ENCODE assay signal across 7 cellular contexts in genomic region chr9:38065369-38066075, GRCh38. TPM values are rescaled to one million over a fixed set of nuclear protein-coding genes. Genes with fewer than 3 reads are reported as not detected.
DNase-seq lines count a peak whose midpoint lies in the region; ATAC-seq and TF ChIP-seq lines count a peak whose summit lies in the region.

No MANE protein-coding gene starts in this region.

- peak; percentile 35 for ATAC-seq in GM19455 (IDR thresholded peaks at IDR 0.05; ENCODE audit: unreplicated experiment)
- ATAC-seq in HG03342 (IDR thresholded peaks at IDR 0.05; ENCODE audit: unreplicated experiment) = peak; percentile 41

- H3K4me1 ChIP-seq in esophagus muscularis mucosa (peaks cover 74 to 86% (median 82%) of the 10 kb centered on the region in 4 donors), subcutaneous abdominal adipose tissue (ENCODE audit: control insufficient read depth in 5 of 5, insufficient read depth in 5 of 5, low read length in 5 of 5) (peaks cover 3 to 85% (median 62%) of the 10 kb centered on the region in 5 donors)

- intact Hi-C loops in esophagus muscularis mucosa (cut with DNase I) = loop anchor here (5.0 kb wide), 1 partner anchor 38 kb away; no protein-coding TSS in a partner anchor

- H3K27me3 ChIP-seq in esophagus muscularis mucosa = peaks cover 0 to 4% (median 0%) of the 10 kb centered on the region in 4 donors
- H3K27me3 ChIP-seq in subcutaneous abdominal adipose tissue (ENCODE audit: control insufficient read depth in 5 of 5, insufficient read depth in 4 of 5, low read length in 5 of 5) = no peaks in the 10 kb centered on the region

- no peak for TF ChIP-seq POLR2A in esophagus muscularis mucosa (IDR thresholded peaks at IDR 0.05; ENCODE audit: low read depth)

- peaks cover 0 to 3% (median 0%) of the 10 kb centered on the region in 4 donors for H3K36me3 ChIP-seq in esophagus muscularis mucosa
- no peaks in the 10 kb centered on the region for H3K36me3 ChIP-seq in subcutaneous abdominal adipose tissue (ENCODE audit: control insufficient read depth in 5 of 5, insufficient read depth in 5 of 5, low read length in 5 of 5)

- DNase-seq in esophagus muscularis mucosa (ENCODE audit: extremely low spot score) = no peak
- no peak for DNase-seq in cortex of kidney (lab: John Stamatoyannopoulos, UW)
- DNase-seq in Ammon's horn (ENCODE audit: low spot score) = no peak
- DNase-seq in GOT3 (lab: John Stamatoyannopoulos, UW) = no peak

- peak overlapping the region in 2 of 5 donors; percentile 35 to 66 for H3K9ac ChIP-seq in subcutaneous abdominal adipose tissue (ENCODE audit: low read length in 5 of 5)

- H3K9me3 ChIP-seq in esophagus muscularis mucosa = no peaks in the 10 kb centered on the region
- H3K9me3 ChIP-seq in subcutaneous abdominal adipose tissue (ENCODE audit: control insufficient read depth in 5 of 5, low read length in 5 of 5) = no peaks in the 10 kb centered on the region

- 68% methylated on average over 9 of the region's 9 CpGs for WGBS in esophagus muscularis mucosa

- no peak for TF ChIP-seq CTCF in esophagus muscularis mucosa (IDR thresholded peaks at IDR 0.05)

- H3K27ac ChIP-seq in esophagus muscularis mucosa (replicated peaks in 1 of 4) = peak overlapping the region; percentile 87 to 98 (median 93)
- no peak overlapping the region for H3K27ac ChIP-seq in subcutaneous abdominal adipose tissue (ENCODE audit: low read depth, low read length)

- H3K4me3 ChIP-seq in esophagus muscularis mucosa (peak overlapping the region; percentile 89 to 99 (median 94)), subcutaneous abdominal adipose tissue (ENCODE audit: low read depth in 1 of 5, low read length in 5 of 5) (peak overlapping the region in 4 of 5 donors; percentile 19 to 87 (median 86))

- no peak for TF ChIP-seq EP300 in esophagus muscularis mucosa (IDR thresholded peaks at IDR 0.05)

RNA-seq across cellular contexts. Expression of gene SHB, which starts 3.5 kb away (rescaled TPM):
- total RNA-seq in esophagus muscularis mucosa = 10 to 100 TPM; 16.6 to 21.2 (median 21.0) TPM
